Comparison of ENCODE assay signal across 20 cellular contexts in genomic region chr7:146478975-146479492, GRCh38.
DNase-seq lines count a peak whose midpoint lies in the region; ATAC-seq, FAIRE-seq and TF ChIP-seq lines count a peak whose summit lies in the region.
"Had no signal": no experiment of that assay in that cellular context is flagged by ENCODE, and none has a peak within 500 bp of the region (broad histone marks: within the 10 kb centered on the region; RNA-seq: fewer than 3 reads in every experiment).

No MANE protein-coding gene starts in this region.

- ATAC-seq in K562 = no peak
- ATAC-seq: HepG2 had no signal

- no peaks in the 10 kb centered on the region for H3K79me2 ChIP-seq in K562 (ENCODE audit: control insufficient read depth, insufficient read depth, low read length)

- DNase-seq in NCI-H1417 (lab: John Stamatoyannopoulos, UW) = peak in 2 of 3 experiments; percentile 6 to 59
- DNase-seq in NCI-H1417 treated with DMSO at 0.1 percent for 48 hours (lab: John Stamatoyannopoulos, UW) = no peak
- DNase-seq in COR-L47 (lab: John Stamatoyannopoulos, UW) = peak; percentile 4
- peak; percentile 24 for DNase-seq in HT1080 (ENCODE audit: low read depth)
- no peak for DNase-seq in K562 (ENCODE audit: extremely low read depth in 1 of 4, low spot score in 3 of 4)
- no peak for DNase-seq in AG20443 (ENCODE audit: low spot score)
- no peak for DNase-seq in pons (ENCODE audit: low spot score)
- no peak for DNase-seq in RPMI8226
- DNase-seq: 8988T; Calu3; CD4-positive, alpha-beta memory T cell; DMS79 treated with DMSO at 0.1 percent for 48 hours; HFFc6; NCI-H1436 treated with DMSO at 0.1 percent for 48 hours; NCI-H446; NCI-H526 treated with DMSO at 0.1 percent for 48 hours; OCI-M1 had no signal

- no peaks in the 10 kb centered on the region for H3K27me3 ChIP-seq in K562 (ENCODE audit: control insufficient read depth in 2 of 2, insufficient read depth in 2 of 2, low read length in 2 of 2)
- H3K27me3 ChIP-seq: BLaER1 had no signal

- 0 out of 2 replicates have a peak, but pooled peaks cover 2% of the 10 kb centered on the region for H3K9me3 ChIP-seq in K562 (replicated peaks; ENCODE audit: control insufficient read depth, insufficient read depth, low read depth, low read length)

- no peak for FAIRE-seq in K562 (lab: Jason Lieb, UNC)
- FAIRE-seq: HepG2 had no signal

- H4K20me1 ChIP-seq in K562 (replicated peaks; ENCODE audit: control insufficient read depth, insufficient read depth, low read length) = no peaks in the 10 kb centered on the region
- H4K20me1 ChIP-seq: BLaER1 had no signal

- no peak for TF ChIP-seq POLR2A in K562 (conservative IDR thresholded peaks at IDR 0.05)

- no peak overlapping the region for H3K9ac ChIP-seq in K562 (ENCODE audit: insufficient read depth in 1 of 2, low read depth in 2 of 2, low read length in 2 of 2)
- H3K9ac ChIP-seq: BLaER1, KMS-11 had no signal

- no peaks in the 10 kb centered on the region for H3K36me3 ChIP-seq in K562 (ENCODE audit: control insufficient read depth, insufficient read depth, low read length)
- H3K36me3 ChIP-seq: BLaER1 had no signal

- H3K4me2 ChIP-seq in K562 (ENCODE audit: insufficient read depth, low read length) = no peak overlapping the region
- H3K4me2 ChIP-seq: BLaER1, KMS-11 had no signal

- TF ChIP-seq CTCF in K562 (IDR thresholded peaks at IDR 0.05 in 2 of 3, conservative IDR thresholded peaks at IDR 0.05 in 1 of 3; ENCODE audit: insufficient read depth in 2 of 3, low read depth in 1 of 3, low read length in 3 of 3) = no peak

- POLR2A ChIA-PET in K562 (lab: Yijun Ruan, JAX) = no interaction called here

- no peak overlapping the region for H3K4me3 ChIP-seq in K562
- H3K4me3 ChIP-seq: BLaER1 had no signal

- WGBS in K562 (ENCODE audit: insufficient coverage, low coverage, missing lambda C conversion rate) = 0% methylated on average over 3 of the region's 3 CpGs

- no peak for TF ChIP-seq EP300 in K562 (IDR thresholded peaks at IDR 0.05; ENCODE audit: low read length)

- no peaks in the 10 kb centered on the region for H3K4me1 ChIP-seq in K562 (replicated peaks in 1 of 2; ENCODE audit: control insufficient read depth in 2 of 2, insufficient read depth in 2 of 2, low read length in 2 of 2)
- H3K4me1 ChIP-seq: BLaER1 had no signal

- intact Hi-C loops in K562 (cut with micrococcal nuclease) = no loop called here

- no peak for TF ChIP-seq RAD21 in K562 (CRISPR knock-in tag; conservative IDR thresholded peaks at IDR 0.05 in 1 of 2, IDR thresholded peaks at IDR 0.05 in 1 of 2)

- H3K9me1 ChIP-seq in K562 (ENCODE audit: control insufficient read depth, insufficient read depth, low read length) = no peaks in the 10 kb centered on the region

- no peak overlapping the region for H2AFZ ChIP-seq in K562 (ENCODE audit: low read depth, low read length)

- in situ Hi-C loops in K562 (cut with MboI) = no loop called here

- no peak overlapping the region for H3K27ac ChIP-seq in K562 (ENCODE audit: extremely low read depth, low read depth, low read length)
- H3K27ac ChIP-seq: BLaER1, KMS-11 had no signal

- no TSS peak for BruUV-seq in K562 (replicated peaks; lab: Mats Ljungman, UMichigan)

- CTCF ChIA-PET in K562 (lab: Yijun Ruan, JAX; ENCODE audit: low intra/inter-chr PET ratio) = no interaction called here

TF ChIP-seq in K562, 482 proteins besides CTCF, POLR2A, EP300 and RAD21:
- no peak for TF ChIP-seq BRF1 (IDR thresholded peaks at IDR 0.05; ENCODE audit: borderline replicate concordance, extremely low read depth, insufficient read length)
- TF ChIP-seq RFX1 (IDR thresholded peaks at IDR 0.05) = peak; percentile 52

Comparison
In these comparisons a context has a peak if more than half of its experiments do, and no peak if none do; other contexts are left out.
1. DNase-seq: peak in NCI-H1417 (2 of 3), COR-L47 (single experiment) and HT1080 (single experiment); none in NCI-H1417 treated with DMSO at 0.1 percent for 48 hours (single experiment), K562 (0 of 4), AG20443 (single experiment), pons (single experiment) and RPMI8226 (single experiment).